In the genomic region with DNA sequence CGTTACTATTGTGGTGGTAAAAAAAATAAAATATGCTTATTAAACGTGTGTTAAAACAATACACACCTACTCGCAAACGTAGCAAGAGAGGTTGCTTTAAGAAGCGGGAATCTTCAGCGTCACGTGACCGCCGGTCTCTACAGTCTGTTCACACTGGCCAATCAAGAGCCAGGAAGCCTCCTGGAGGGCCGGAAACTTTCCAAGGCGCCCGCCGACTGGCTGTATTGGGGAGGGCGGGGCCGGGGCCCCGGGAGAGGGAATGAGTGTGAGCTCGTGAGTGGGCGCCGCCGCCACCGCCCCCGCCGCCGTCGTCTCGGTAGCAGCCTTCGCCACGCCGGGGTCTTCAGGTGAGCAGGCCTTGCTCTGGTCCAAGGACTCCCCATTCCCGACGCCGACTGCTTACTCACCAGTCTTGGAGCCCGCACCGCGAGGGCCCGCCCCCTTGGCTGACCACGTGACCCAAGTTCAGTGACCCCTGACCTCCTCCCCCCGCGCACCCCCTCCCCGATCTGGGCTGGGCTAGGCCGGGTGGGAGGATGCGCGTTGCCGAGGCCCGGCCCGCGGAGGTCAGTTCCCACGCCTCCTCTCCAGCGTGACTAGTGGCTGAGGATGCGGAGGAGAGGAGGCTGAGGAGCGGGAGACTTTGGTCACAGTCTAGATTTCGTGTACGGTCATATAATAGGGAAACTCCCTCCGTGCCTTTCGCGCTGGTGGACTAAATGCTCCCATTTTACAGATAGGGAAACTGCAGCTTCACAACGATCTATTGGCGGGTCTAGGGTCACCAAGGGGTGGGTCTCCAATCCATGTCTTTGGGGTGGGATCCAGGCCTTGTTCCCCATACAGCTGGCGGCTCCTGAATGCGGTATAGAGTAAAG, we compare ENCODE assay signal across 1 cellular context.
TF ChIP-seq lines count a peak whose summit lies in the region.

A gene with protein sequence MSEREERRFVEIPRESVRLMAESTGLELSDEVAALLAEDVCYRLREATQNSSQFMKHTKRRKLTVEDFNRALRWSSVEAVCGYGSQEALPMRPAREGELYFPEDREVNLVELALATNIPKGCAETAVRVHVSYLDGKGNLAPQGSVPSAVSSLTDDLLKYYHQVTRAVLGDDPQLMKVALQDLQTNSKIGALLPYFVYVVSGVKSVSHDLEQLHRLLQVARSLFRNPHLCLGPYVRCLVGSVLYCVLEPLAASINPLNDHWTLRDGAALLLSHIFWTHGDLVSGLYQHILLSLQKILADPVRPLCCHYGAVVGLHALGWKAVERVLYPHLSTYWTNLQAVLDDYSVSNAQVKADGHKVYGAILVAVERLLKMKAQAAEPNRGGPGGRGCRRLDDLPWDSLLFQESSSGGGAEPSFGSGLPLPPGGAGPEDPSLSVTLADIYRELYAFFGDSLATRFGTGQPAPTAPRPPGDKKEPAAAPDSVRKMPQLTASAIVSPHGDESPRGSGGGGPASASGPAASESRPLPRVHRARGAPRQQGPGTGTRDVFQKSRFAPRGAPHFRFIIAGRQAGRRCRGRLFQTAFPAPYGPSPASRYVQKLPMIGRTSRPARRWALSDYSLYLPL (plus strand): TSS at position 253 of the 878 bp plus-strand sequence. CDS start 4,388 bp downstream, outside the sequence.

TF ChIP-seq in HCT116, 20 proteins besides CTCF, POLR2A, EP300 and RAD21 (continued from another document):
- TF ChIP-seq ZNF274 (IDR thresholded peaks at IDR 0.05; ENCODE audit: low read depth, low read length): no peak
- no peak for TF ChIP-seq SRF (IDR thresholded peaks at IDR 0.05; ENCODE audit: low read depth)
- TF ChIP-seq POLR2AphosphoS5 (IDR thresholded peaks at IDR 0.05; ENCODE audit: low read depth, low read length): peak; percentile 30
- TF ChIP-seq ELF1 (IDR thresholded peaks at IDR 0.05; ENCODE audit: borderline replicate concordance, low read depth): no peak
